ENCODE assay signal across 31 cellular contexts in genomic region chr17:60874772-60875171, GRCh38.
"Had no signal": no experiment of that assay in that cellular context is flagged by ENCODE, and none has a peak within 500 bp of the region (broad histone marks: within the 10 kb centered on the region; RNA-seq: fewer than 3 reads in every experiment).

No MANE protein-coding gene starts in this region.

- H3K4me3 Mint-ChIP-seq: immature natural killer cell; naive thymus-derived CD8-positive, alpha-beta T cell; nephron; neural crest cell; stimulated activated effector memory CD8-positive, alpha-beta T cell treated with anti-CD3 and anti-CD28 coated beads, Interleukin-12 subunit alpha, Interleukin-12 subunit beta, amount 100 ng/mL, for 72 hours had no signal

- H3K9me3 Mint-ChIP-seq: immature natural killer cell; naive thymus-derived CD8-positive, alpha-beta T cell; neural crest cell; stimulated activated effector memory CD8-positive, alpha-beta T cell treated with anti-CD3 and anti-CD28 coated beads, Interleukin-12 subunit alpha, Interleukin-12 subunit beta, amount 100 ng/mL, for 72 hours had no signal

- DNase-seq: hypothalamus; immature natural killer cell; kidney; left colon; left lung; lower lobe of right lung; mammary epithelial cell; mesenchymal stem cell; naive thymus-derived CD8-positive, alpha-beta T cell; nucleus accumbens; pancreas; posterior cingulate gyrus; retina; right cardiac atrium; stimulated activated CD4-positive, alpha-beta T cell treated with anti-CD3 and anti-CD28 coated beads, Interleukin-12 subunit alpha, Interleukin-12 subunit beta, amount 100 ng/mL, for 4 hours; stimulated activated CD4-positive, alpha-beta T cell treated with anti-CD3 and anti-CD28 coated beads, Interleukin-15, amount 100 ng/mL, for 24 hours; stimulated activated CD4-positive, alpha-beta T cell treated with anti-CD3 and anti-CD28 coated beads, Interleukin-4, amount 100 ng/mL, for 24 hours; stimulated activated naive CD4-positive, alpha-beta T cell; tibial artery; trophoblast cell; upper lobe of right lung had no signal

- H3K4me1 ChIP-seq: left lung, lower lobe of right lung, pancreas, prostate gland, suprapubic skin, tibial artery, upper lobe of right lung had no signal

- H3K4me3 ChIP-seq: left lung, lower lobe of right lung, pancreas, prostate gland, skin epidermis, suprapubic skin, thoracic aorta, tibial artery, upper lobe of right lung had no signal

- H3K27ac Mint-ChIP-seq: immature natural killer cell; naive thymus-derived CD8-positive, alpha-beta T cell; nephron; stimulated activated effector memory CD8-positive, alpha-beta T cell treated with anti-CD3 and anti-CD28 coated beads, Interleukin-12 subunit alpha, Interleukin-12 subunit beta, amount 100 ng/mL, for 72 hours had no signal

- H3K4me1 Mint-ChIP-seq: naive thymus-derived CD8-positive, alpha-beta T cell; nephron; neural crest cell; stimulated activated effector memory CD8-positive, alpha-beta T cell treated with anti-CD3 and anti-CD28 coated beads, Interleukin-12 subunit alpha, Interleukin-12 subunit beta, amount 100 ng/mL, for 72 hours had no signal

- FAIRE-seq: islet of Langerhans, kidney, pancreas, urothelium cell line had no signal

- H3K9me3 ChIP-seq: left lung, lower lobe of right lung, pancreas, prostate gland, suprapubic skin, thoracic aorta, tibial artery, upper lobe of right lung had no signal

- H3K36me3 ChIP-seq: left lung, lower lobe of right lung, prostate gland, suprapubic skin, thoracic aorta, upper lobe of right lung had no signal

- ATAC-seq: left colon; left lung; lower lobe of right lung; naive thymus-derived CD8-positive, alpha-beta T cell; pancreas; right cardiac atrium; sciatic nerve; stimulated activated effector memory CD8-positive, alpha-beta T cell treated with anti-CD3 and anti-CD28 coated beads, Interleukin-12 subunit alpha, Interleukin-12 subunit beta, amount 100 ng/mL, for 72 hours; upper lobe of right lung had no signal

- H3K27me3 Mint-ChIP-seq: naive thymus-derived CD8-positive, alpha-beta T cell had no signal

- H3K27me3 ChIP-seq: left lung, pancreas, suprapubic skin, tibial artery, upper lobe of right lung had no signal

- H3K27ac ChIP-seq: left lung, lower lobe of right lung, pancreas, prostate gland, skin epidermis, suprapubic skin, thoracic aorta, tibial artery, upper lobe of right lung had no signal
